14 cellular contexts compared by ENCODE assay signal in the genomic region with DNA sequence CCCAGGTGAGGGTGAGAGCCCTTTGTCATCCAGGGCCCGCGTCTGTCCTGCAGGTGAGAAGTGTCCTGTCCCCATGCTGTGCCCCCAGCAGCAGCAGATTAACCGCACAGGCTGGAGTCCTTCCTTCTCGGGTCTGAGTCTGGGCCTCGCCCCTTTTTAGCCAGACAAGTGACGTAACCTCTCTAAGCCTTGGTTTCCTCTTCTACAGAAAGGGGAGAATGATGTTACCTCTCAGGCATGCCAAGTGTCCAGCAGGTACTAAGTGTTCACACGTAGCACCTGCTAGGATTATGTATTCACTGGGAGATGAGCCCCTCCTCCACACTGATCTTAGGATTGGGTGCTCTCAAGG. TPM values are rescaled to one million over a fixed set of nuclear protein-coding genes. Genes with fewer than 3 reads are reported as not detected.
A peak's percentile ranks its signal among the peaks of the same experiment; 100 is the strongest.
DNase-seq lines count a peak whose midpoint lies in the region; ATAC-seq and TF ChIP-seq lines count a peak whose summit lies in the region.
"Had no signal": no experiment of that assay in that cellular context is flagged by ENCODE, and none has a peak within 500 bp of the region (broad histone marks: within the 10 kb centered on the region; RNA-seq: fewer than 3 reads in every experiment).

No MANE protein-coding gene starts in this region.

- TF ChIP-seq POLR2A in sigmoid colon (IDR thresholded peaks at IDR 0.05): no peak

- H3K36me3 Mint-ChIP-seq in H9 (ENCODE audit: insufficient read depth in 1 of 3, low read depth in 3 of 3): peaks cover 4 to 6% (median 5%) of the 10 kb centered on the region in 3 experiments; a peak in 6 of 7 replicates
- no peaks in the 10 kb centered on the region for H3K36me3 Mint-ChIP-seq in activated CD8-positive, alpha-beta T cell treated with anti-CD3 and anti-CD28 coated beads for 36 hours (ENCODE audit: low read depth)

- H3K4me3 ChIP-seq in heart right ventricle: peak overlapping the region in 2 of 10 donors; percentile 85 to 99
- no peak overlapping the region for H3K4me3 ChIP-seq in sigmoid colon
- H3K4me3 ChIP-seq in OCI-LY7 (ENCODE audit: low read depth, low read length, poor library complexity, severe bottlenecking): no peak overlapping the region
- H3K4me3 ChIP-seq: SK-N-MC had no signal

- H3K9me3 ChIP-seq in H9 (ENCODE audit: control insufficient read depth, low read depth, low read length) (no peaks in the 10 kb centered on the region), heart right ventricle (no peaks in the 10 kb centered on the region), sigmoid colon (no peaks in the 10 kb centered on the region), OCI-LY7 (ENCODE audit: low read length) (no peaks in the 10 kb centered on the region)

- no peaks in the 10 kb centered on the region for H4K20me1 ChIP-seq in H9 (ENCODE audit: control insufficient read depth, insufficient read depth, insufficient read length)
- H4K20me1 ChIP-seq in OCI-LY7 (ENCODE audit: insufficient read depth, low read length): no peaks in the 10 kb centered on the region

- TF ChIP-seq CTCF in H9 (conservative IDR thresholded peaks at IDR 0.05) (no peak), heart right ventricle (IDR thresholded peaks at IDR 0.05) (no peak), sigmoid colon (IDR thresholded peaks at IDR 0.05) (no peak), OCI-LY7 (conservative IDR thresholded peaks at IDR 0.05; ENCODE audit: low read length) (no peak)
- no peak for TF ChIP-seq CTCF in activated CD8-positive, alpha-beta T cell treated with anti-CD3 and anti-CD28 coated beads for 36 hours (IDR thresholded peaks at IDR 0.05)

- no CpG with 5 or more reads among the region's 7 CpGs for WGBS in H9 (ENCODE audit: extremely low coverage, insufficient read length, low lambda C conversion rate)
- 57 to 62% methylated on average over 7 of the region's 7 CpGs for whole genome bisulfite sequencing in heart right ventricle, 2 donors
- 50 to 66% methylated on average over 7 of the region's 7 CpGs for WGBS in sigmoid colon, 2 donors

- POLR2A ChIA-PET in activated CD8-positive, alpha-beta T cell treated with anti-CD3 and anti-CD28 coated beads for 36 hours (lab: Charles Lee): no interaction called here
- POLR2A ChIA-PET in OCI-LY7 (lab: Charles Lee): interaction anchor here (0.6 kb wide), 1 partner anchor 1430 kb away, joined by 3 read pairs; no protein-coding TSS in a partner anchor

- H4K91ac ChIP-seq in H9 (ENCODE audit: insufficient read length, low read depth, low read length): no peak overlapping the region

- no peak overlapping the region for H3K23ac ChIP-seq in H9 (ENCODE audit: insufficient read length, low read depth, low read length)

- no peak overlapping the region for H2BK15ac ChIP-seq in H9 (ENCODE audit: low read depth, low read length)

- H3K36me3 ChIP-seq in heart right ventricle: peaks cover 0 to 73% (median 0%) of the 10 kb centered on the region in 9 donors
- H3K36me3 ChIP-seq in sigmoid colon: no peaks in the 10 kb centered on the region
- H3K36me3 ChIP-seq in OCI-LY7 (ENCODE audit: insufficient read depth, low read length): no peaks in the 10 kb centered on the region

- CTCF ChIA-PET in activated CD8-positive, alpha-beta T cell treated with anti-CD3 and anti-CD28 coated beads for 36 hours (lab: Charles Lee): no interaction called here
- CTCF ChIA-PET in OCI-LY7 (lab: Charles Lee; ENCODE audit: unreplicated experiment): interaction anchor here (0.7 kb wide), 1 partner anchor 897 kb away, joined by 6 read pairs; no protein-coding TSS in a partner anchor

- no peak overlapping the region for H3K18ac ChIP-seq in H9 (ENCODE audit: insufficient read length, low read depth, low read length)

- H3K27me3 Mint-ChIP-seq in H9 (ENCODE audit: low read depth): peaks cover 17% of the 10 kb centered on the region
- peaks cover 7% of the 10 kb centered on the region for H3K27me3 Mint-ChIP-seq in activated CD8-positive, alpha-beta T cell treated with anti-CD3 and anti-CD28 coated beads for 36 hours

- H3K14ac ChIP-seq in H9 (ENCODE audit: insufficient read depth, low read length): no peak overlapping the region

- H2BK120ac ChIP-seq in H9 (ENCODE audit: low read depth, low read length, poor library complexity, severe bottlenecking): no peak overlapping the region

- H3K9me2 ChIP-seq in OCI-LY7 (ENCODE audit: insufficient read depth, low read length): no peaks in the 10 kb centered on the region

- H3K4me1 ChIP-seq in H9 (ENCODE audit: insufficient read depth, low read length) (peaks cover 7% of the 10 kb centered on the region; the same call in 1 of the 2 replicates), heart right ventricle (peaks cover 9 to 100% (median 85%) of the 10 kb centered on the region in 9 donors), sigmoid colon (peaks cover 0 to 100% (median 97%) of the 10 kb centered on the region in 4 donors), OCI-LY7 (ENCODE audit: insufficient read depth, low read length, poor library complexity, severe bottlenecking) (no peaks in the 10 kb centered on the region)

- no peak overlapping the region for H3K56ac ChIP-seq in H9 (ENCODE audit: insufficient read length, low read depth, low read length)

- H2BK20ac ChIP-seq in H9 (ENCODE audit: low read depth, low read length, poor library complexity, severe bottlenecking): no peak overlapping the region

- H3K4me3 Mint-ChIP-seq in H9: no peak overlapping the region; a peak in 1 of 5 replicates
- H3K4me3 Mint-ChIP-seq in activated CD8-positive, alpha-beta T cell treated with anti-CD3 and anti-CD28 coated beads for 36 hours: no peak overlapping the region
- H3K4me3 Mint-ChIP-seq: nephron had no signal

- BruUV-seq in OCI-LY7 (replicated peaks; lab: Mats Ljungman, UMichigan): no TSS peak

- ATAC-seq in heart right ventricle: peak in 4 of 8 donors; percentile 4 to 35 (median 14)
- no peak for ATAC-seq in HG02759 (IDR thresholded peaks at IDR 0.05; ENCODE audit: unreplicated experiment)
- no peak for ATAC-seq in activated CD8-positive, alpha-beta T cell treated with anti-CD3 and anti-CD28 coated beads for 36 hours

- H3K79me2 ChIP-seq in H9 (ENCODE audit: insufficient read depth, low read length): no peaks in the 10 kb centered on the region
- no peaks in the 10 kb centered on the region for H3K79me2 ChIP-seq in OCI-LY7 (ENCODE audit: insufficient read depth, low read depth, low read length)

- H3K9ac ChIP-seq in H9 (ENCODE audit: extremely low read depth, insufficient read length, low read length): no peak overlapping the region

- intact Hi-C loops in heart right ventricle (cut with DNase I) (loop anchor here in 6 of 10 donors (5.0 to 10.0 kb wide), 5 partner anchors 39 to 163 kb away; no protein-coding TSS in a partner anchor), sigmoid colon (cut with DNase I) (no loop called here), OCI-LY7 (cut with micrococcal nuclease; ENCODE audit: unreplicated experiment) (no loop called here)
- intact Hi-C loops in activated CD8-positive, alpha-beta T cell treated with anti-CD3 and anti-CD28 coated beads for 36 hours (cut with micrococcal nuclease): no loop called here

- no peak for DNase-seq in H9
- peak; percentile 82 for DNase-seq in NCI-H510A treated with DMSO at 0.1 percent for 48 hours (lab: John Stamatoyannopoulos, UW)
- no peak for DNase-seq in heart right ventricle
- DNase-seq in sigmoid colon: no peak
- DNase-seq in stimulated activated CD4-positive, alpha-beta T cell treated with anti-CD3 and anti-CD28 coated beads, Interleukin-4, amount 100 ng/mL, for 4 hours: no peak
- DNase-seq in activated CD8-positive, alpha-beta T cell treated with anti-CD3 and anti-CD28 coated beads for 36 hours: no peak
- no peak for DNase-seq in OCI-LY7 (ENCODE audit: low spot score)
- DNase-seq: activated CD4-positive, CD25-positive, alpha-beta regulatory T cell; activated T-cell treated with anti-CD3 and anti-CD28 coated beads, Interleukin-2, amount 50 U/mL, for 48 hours; AML-193; NCI-H446 treated with DMSO at 0.1 percent for 48 hours had no signal

- H3K9me3 Mint-ChIP-seq in H9: no peaks in the 10 kb centered on the region
- no peaks in the 10 kb centered on the region for H3K9me3 Mint-ChIP-seq in activated CD8-positive, alpha-beta T cell treated with anti-CD3 and anti-CD28 coated beads for 36 hours
- H3K9me3 Mint-ChIP-seq: nephron had no signal

- no peak overlapping the region for H2BK5ac ChIP-seq in H9 (ENCODE audit: insufficient read length, low read length)

- no peak overlapping the region for H3T11ph ChIP-seq in H9 (ENCODE audit: low read length)

- no peak overlapping the region for H2AFZ ChIP-seq in H9 (ENCODE audit: low read length)
- no peak overlapping the region for H2AFZ ChIP-seq in OCI-LY7 (ENCODE audit: low read length)

- H3K27ac ChIP-seq in H9 (ENCODE audit: insufficient read length, low read depth, low read length): no peak overlapping the region
- peak overlapping the region in 9 of 10 donors; percentile 13 to 99 (median 92) for H3K27ac ChIP-seq in heart right ventricle
- H3K27ac ChIP-seq in sigmoid colon: peak overlapping the region; percentile 94 to 99 (median 96)
- no peak overlapping the region for H3K27ac ChIP-seq in OCI-LY7 (ENCODE audit: low read depth, low read length, poor library complexity, severe bottlenecking)
- H3K27ac ChIP-seq: SK-N-MC had no signal

- peak overlapping the region in 2 of 3 experiments; percentile 68 to 91; a peak in 2 of 7 replicates for H3K27ac Mint-ChIP-seq in H9
- no peak overlapping the region for H3K27ac Mint-ChIP-seq in activated CD8-positive, alpha-beta T cell treated with anti-CD3 and anti-CD28 coated beads for 36 hours

- no peak overlapping the region for H2BK12ac ChIP-seq in H9 (ENCODE audit: insufficient read length, low read depth, low read length)

- H3K23me2 ChIP-seq in H9 (ENCODE audit: insufficient read length, low read depth, low read length, poor library complexity, severe bottlenecking): no peaks in the 10 kb centered on the region

- no peak overlapping the region for H2AK5ac ChIP-seq in H9 (ENCODE audit: insufficient read length, low read length)

- H3K4me2 ChIP-seq in H9 (ENCODE audit: insufficient read depth, insufficient read length, low read length) (no peak overlapping the region), OCI-LY7 (ENCODE audit: low read length) (no peak overlapping the region)

- no peak for TF ChIP-seq EP300 in sigmoid colon (IDR thresholded peaks at IDR 0.05)

- no peak overlapping the region for H4K8ac ChIP-seq in H9 (replicated peaks; ENCODE audit: insufficient read length, low read depth, low read length)

- H3K79me1 ChIP-seq in H9 (ENCODE audit: insufficient read depth, low read depth, low read length, poor library complexity, severe bottlenecking): no peaks in the 10 kb centered on the region

- H3K4me1 Mint-ChIP-seq in H9: peaks cover 47 to 52% of the 10 kb centered on the region in 2 experiments
- no peaks in the 10 kb centered on the region for H3K4me1 Mint-ChIP-seq in activated CD8-positive, alpha-beta T cell treated with anti-CD3 and anti-CD28 coated beads for 36 hours (ENCODE audit: low read depth)

- H3K27me3 ChIP-seq in H9 (ENCODE audit: insufficient read depth, low read length): no peaks in the 10 kb centered on the region
- peaks cover 0 to 6% (median 0%) of the 10 kb centered on the region in 7 donors for H3K27me3 ChIP-seq in heart right ventricle
- H3K27me3 ChIP-seq in sigmoid colon: no peaks in the 10 kb centered on the region

- H4K5ac ChIP-seq in H9 (ENCODE audit: insufficient read length, low read depth, low read length): no peak overlapping the region

- H3K4ac ChIP-seq in H9 (ENCODE audit: low read depth, low read length): no peak overlapping the region

RNA-seq across cellular contexts. Expression of a gene that starts 6.9 kb away (rescaled TPM):
- 3.6 TPM in 2 replicates for total RNA-seq in H9 (2021)
- total RNA-seq in heart right ventricle: 10 to 100 TPM; 14.4 to 45.8 (median 21.6) TPM
- 10 to 100 TPM; 16.7 to 29.1 TPM for polyA plus RNA-seq in heart right ventricle
- total RNA-seq in sigmoid colon: 10 to 100 TPM; 32.9 to 53.2 (median 45.6) TPM
- 10 to 100 TPM; 12.6 to 29.6 (median 26.6) TPM for polyA plus RNA-seq in sigmoid colon
- total RNA-seq in activated CD8-positive, alpha-beta T cell treated with anti-CD3 and anti-CD28 coated beads for 36 hours: under 1 TPM; 0.18 to 0.22 TPM
- 0.23 and 0.57 TPM in 2 replicates for total RNA-seq in OCI-LY7 (2014; rRNA removed; shearing (Covaris generic))
- total RNA-seq in OCI-LY7 (2022): 0.30 and 0.32 TPM in 2 replicates

Comparison
In these comparisons a context has a peak if more than half of its experiments do, and no peak if none do; other contexts are left out.
1. H3K27ac ChIP-seq: peak in heart right ventricle (9 of 10) and sigmoid colon (4 of 4); none in H9 (single experiment) and OCI-LY7 (single experiment).
2. intact Hi-C loops: an anchor here in heart right ventricle (5.0 to 10.0 kb wide); none called in sigmoid colon, activated CD8-positive, alpha-beta T cell treated with anti-CD3 and anti-CD28 coated beads for 36 hours and OCI-LY7.